In genomic region chr11:3879216-3879966, GRCh38 we compare ENCODE assay signal across 8 cellular contexts. TPM values are rescaled to one million over a fixed set of nuclear protein-coding genes. Genes with fewer than 3 reads are reported as not detected.
DNase-seq lines count a peak whose midpoint lies in the region; ATAC-seq and TF ChIP-seq lines count a peak whose summit lies in the region.

No MANE protein-coding gene starts in this region.

- peak overlapping the region; percentile 90 for H3K27ac Mint-ChIP-seq in Caco-2 (ENCODE audit: unreplicated experiment)

- H3K27ac ChIP-seq in left lung (peak overlapping the region; percentile 34 to 43), right atrium auricular region (no peak overlapping the region)

- H3K9me3 ChIP-seq in Caco-2 (no peaks in the 10 kb centered on the region), left lung (no peaks in the 10 kb centered on the region), right atrium auricular region (no peaks in the 10 kb centered on the region)

- CTCF ChIA-PET in Caco-2 (lab: Charles Lee), result interaction anchor here (2.0 to 4.0 kb wide), 2 partner anchors 24 to 25 kb away, joined by 12 to 24 read pairs; partner anchors contain the start of gene STIM1

- H3K4me1 ChIP-seq in Caco-2 (peaks cover 53% of the 10 kb centered on the region), left lung (peaks cover 9 to 54% of the 10 kb centered on the region in 2 donors), right atrium auricular region (peaks cover 0 to 20% of the 10 kb centered on the region in 2 donors)

- H3K36me3 ChIP-seq in Caco-2 (ENCODE audit: control insufficient read depth, insufficient read depth, low read length) (no peaks in the 10 kb centered on the region), left lung (no peaks in the 10 kb centered on the region), right atrium auricular region (no peaks in the 10 kb centered on the region)

- TF ChIP-seq CTCF in Caco-2 (IDR thresholded peaks at IDR 0.05; ENCODE audit: insufficient read depth in 1 of 2, low read depth in 1 of 2, low read length in 1 of 2, severe bottlenecking in 1 of 2, unreplicated experiment in 1 of 2) (no peak), left lung (IDR thresholded peaks at IDR 0.05) (no peak), right atrium auricular region (IDR thresholded peaks at IDR 0.05) (no peak)

- POLR2A ChIA-PET in Caco-2 (lab: Charles Lee), result no interaction called here

- intact Hi-C loops in Caco-2 (cut with micrococcal nuclease; ENCODE audit: unreplicated experiment), result no loop called here
- intact Hi-C loops in left lung (cut with DNase I), result no loop called here
- intact Hi-C loops in left cardiac atrium (cut with DNase I), result no loop called here

- no peak overlapping the region for H3K4me3 ChIP-seq in Caco-2 (ENCODE audit: low read depth, low read length)
- no peak overlapping the region for H3K4me3 ChIP-seq in left lung
- H3K4me3 ChIP-seq in right atrium auricular region, result no peak overlapping the region

- H3K27me3 Mint-ChIP-seq in Caco-2 (ENCODE audit: insufficient read depth, unreplicated experiment), result no peaks in the 10 kb centered on the region

- no peaks in the 10 kb centered on the region for H3K36me3 Mint-ChIP-seq in Caco-2 (ENCODE audit: insufficient read depth, unreplicated experiment)

- DNase-seq in Caco-2 (no peak), left lung (no peak), KG1 (lab: John Stamatoyannopoulos, UW) (no peak), left cardiac atrium (no peak), right atrium auricular region (ENCODE audit: low spot score) (no peak)

- no peak overlapping the region for H3K4me3 Mint-ChIP-seq in Caco-2 (ENCODE audit: unreplicated experiment)

- H3K9me3 Mint-ChIP-seq in Caco-2 (ENCODE audit: unreplicated experiment), result no peaks in the 10 kb centered on the region

- BruUV-seq in Caco-2 (replicated peaks; lab: Mats Ljungman, UMichigan), result no TSS peak

- ATAC-seq in GM19463 (IDR thresholded peaks at IDR 0.05; ENCODE audit: unreplicated experiment) (peak; percentile 59), HG03571 (IDR thresholded peaks at IDR 0.05; ENCODE audit: unreplicated experiment) (peak; percentile 19), left lung (no peak), left cardiac atrium (no peak), GM21528 (IDR thresholded peaks at IDR 0.05; ENCODE audit: low FRiP score, unreplicated experiment) (no peak)

- peaks cover 40% of the 10 kb centered on the region for H3K4me1 Mint-ChIP-seq in Caco-2 (ENCODE audit: low read depth, unreplicated experiment)

- H3K27me3 ChIP-seq in Caco-2 (replicated peaks; ENCODE audit: control insufficient read depth, insufficient read depth, low read length), result no peaks in the 10 kb centered on the region
- H3K27me3 ChIP-seq in left lung, result no peaks in the 10 kb centered on the region
- no peaks in the 10 kb centered on the region for H3K27me3 ChIP-seq in right atrium auricular region

RNA-seq across cellular contexts. Expression of gene STIM1, which starts 23.9 kb away (rescaled TPM):
- total RNA-seq in Caco-2 (2022) (54.2 and 55.1 TPM in 2 replicates), left lung (10 to 100 TPM; 50.9 to 52.9 TPM), left cardiac atrium (10 to 100 TPM; 21.4 to 25.8 TPM), right atrium auricular region (10 to 100 TPM; 15.4 to 16.6 TPM)

RNA-seq across cellular contexts. Expression of gene RHOG, which starts 38.6 kb away (rescaled TPM):
- 36.9 and 40.5 TPM in 2 replicates for total RNA-seq in Caco-2 (2022)
- 100 to 1,000 TPM in 1 of 2 donors, 10 to 100 TPM in 1; 57.1 to 109 TPM for total RNA-seq in left lung
- total RNA-seq in left cardiac atrium, result 10 to 100 TPM; 31.1 to 33.3 TPM
- 10 to 100 TPM; 20.1 to 48.9 TPM for total RNA-seq in right atrium auricular region

Comparison
In these comparisons a context has a peak if more than half of its experiments do, and no peak if none do; other contexts are left out.
1. ATAC-seq: peak in GM19463 (single experiment) and HG03571 (single experiment); none in left lung (single experiment), left cardiac atrium (0 of 2) and GM21528 (single experiment).
2. H3K27ac ChIP-seq: peak in left lung (2 of 2); none in right atrium auricular region (0 of 2).